ENCODE assay signal across 8 cellular contexts in the genomic region with DNA sequence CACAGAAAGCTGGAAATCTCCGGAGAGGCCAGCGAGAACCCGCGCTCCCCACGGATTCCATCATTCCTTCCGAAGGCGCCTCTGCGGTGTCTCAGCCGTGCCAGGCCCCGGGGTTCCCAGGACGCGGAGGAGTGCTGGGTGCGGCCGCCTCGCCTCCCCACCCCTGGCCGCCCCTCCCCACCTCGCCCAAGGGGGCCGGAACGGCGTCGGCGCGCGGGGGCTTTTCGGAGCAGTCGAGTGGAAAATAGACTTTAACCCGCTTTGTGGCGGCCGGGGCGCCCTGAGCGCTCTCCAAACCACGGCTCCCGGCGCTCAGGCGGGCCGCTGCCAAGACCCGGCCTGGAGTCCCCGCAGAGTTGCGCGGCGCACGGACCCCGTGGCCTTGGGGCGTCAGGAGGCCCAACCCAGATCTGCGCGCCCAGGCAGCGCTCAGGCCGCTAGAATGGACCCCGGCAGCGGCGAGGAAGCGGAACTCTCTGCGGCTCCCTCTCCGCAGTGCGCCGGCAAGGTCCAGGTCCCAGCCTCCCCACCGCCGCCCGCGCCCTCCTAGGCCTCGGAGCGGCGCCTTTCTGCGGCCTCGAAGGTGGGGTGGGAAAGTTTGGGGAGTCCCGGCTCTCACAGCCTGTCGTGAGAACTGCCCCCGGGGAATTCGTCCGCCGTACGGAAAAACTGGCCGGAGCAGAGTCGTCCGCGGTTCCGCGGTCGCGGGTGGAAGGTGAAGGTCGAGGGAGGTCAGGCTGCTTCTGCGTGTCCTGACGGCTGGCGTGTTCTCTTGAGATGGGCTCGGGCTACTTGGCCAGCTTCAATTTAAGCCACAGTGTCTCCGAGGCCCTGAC. TPM values are rescaled to one million over a fixed set of nuclear protein-coding genes. Genes with fewer than 3 reads are reported as not detected.
DNase-seq lines count a peak whose midpoint lies in the region; ATAC-seq and TF ChIP-seq lines count a peak whose summit lies in the region.

No MANE protein-coding gene starts in this region.

- H3K4me1 ChIP-seq in neuron (ENCODE audit: insufficient read depth, low read length), result peaks cover 25% of the 10 kb centered on the region

- TF ChIP-seq EP300 in Ishikawa (IDR thresholded peaks at IDR 0.05; ENCODE audit: borderline replicate concordance), result 0 out of 2 replicates have a peak, but pooled peaks have one; percentile 21

- DNase-seq in GM13976 (ENCODE audit: low spot score) (peak; percentile 86), fibroblast of villous mesenchyme (ENCODE audit: low read depth) (peak; percentile 16), HCEC 1CT (no peak), NOMO-1 treated with dmso at 0.1 percent for 144 hours (lab: John Stamatoyannopoulos, UW; ENCODE audit: unreplicated experiment) (no peak)
- peak; percentile 30 for DNase-seq in activated CD4-positive, alpha-beta T cell treated with anti-CD3 and anti-CD28 coated beads, Interleukin-2, amount 50 U/mL, for 1 hour

- H3K36me3 ChIP-seq in neuron (ENCODE audit: insufficient read depth, low read length), result no peaks in the 10 kb centered on the region

- in situ Hi-C loops in GM13976 (cut with MboI; ENCODE audit: low sequenced_read_pairs, unreplicated experiment), result no loop called here

- ATAC-seq in GM21717 (IDR thresholded peaks at IDR 0.05; ENCODE audit: unreplicated experiment), result peak; percentile 66

- peak overlapping the region; percentile 49 for H2AFZ ChIP-seq in neuron (ENCODE audit: low read depth, low read length)

- H3K27me3 ChIP-seq in neuron (ENCODE audit: insufficient read depth, low read length), result peaks cover 94% of the 10 kb centered on the region

- H3K4me3 ChIP-seq in fibroblast of villous mesenchyme (ENCODE audit: low read depth, low read length) (no peak overlapping the region), neuron (ENCODE audit: low read length) (no peak overlapping the region)

- TF ChIP-seq CTCF in GM13976 (IDR thresholded peaks at IDR 0.05; ENCODE audit: borderline replicate concordance, control extremely low read depth, extremely low read depth, insufficient read depth, missing control alignments) (no peak), fibroblast of villous mesenchyme (IDR thresholded peaks at IDR 0.05; ENCODE audit: insufficient read depth, low read depth, low read length) (no peak)

- no peak for TF ChIP-seq RAD21 in Ishikawa (IDR thresholded peaks at IDR 0.05; ENCODE audit: low read depth)

- H3K9me3 ChIP-seq in neuron (ENCODE audit: low read length), result no peaks in the 10 kb centered on the region

TF ChIP-seq in Ishikawa, 13 proteins besides CTCF, POLR2A, EP300 and RAD21:
- TF ChIP-seq, protein P1, sequence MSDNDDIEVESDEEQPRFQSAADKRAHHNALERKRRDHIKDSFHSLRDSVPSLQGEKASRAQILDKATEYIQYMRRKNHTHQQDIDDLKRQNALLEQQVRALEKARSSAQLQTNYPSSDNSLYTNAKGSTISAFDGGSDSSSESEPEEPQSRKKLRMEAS (IDR thresholded peaks at IDR 0.05), result no peak; the same call in 1 of the 2 replicates
- TF ChIP-seq, protein P2, sequence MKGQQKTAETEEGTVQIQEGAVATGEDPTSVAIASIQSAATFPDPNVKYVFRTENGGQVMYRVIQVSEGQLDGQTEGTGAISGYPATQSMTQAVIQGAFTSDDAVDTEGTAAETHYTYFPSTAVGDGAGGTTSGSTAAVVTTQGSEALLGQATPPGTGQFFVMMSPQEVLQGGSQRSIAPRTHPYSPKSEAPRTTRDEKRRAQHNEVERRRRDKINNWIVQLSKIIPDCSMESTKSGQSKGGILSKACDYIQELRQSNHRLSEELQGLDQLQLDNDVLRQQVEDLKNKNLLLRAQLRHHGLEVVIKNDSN (IDR thresholded peaks at IDR 0.05), result peak; percentile 15; the same call in 1 of the 2 replicates
- TF ChIP-seq FOXM1 (IDR thresholded peaks at IDR 0.05; ENCODE audit: borderline replicate concordance, low read depth) (no peak), TAF1 (IDR thresholded peaks at IDR 0.05; ENCODE audit: low read depth) (no peak), CEBPB (IDR thresholded peaks at IDR 0.05) (no peak), NFIC (IDR thresholded peaks at IDR 0.05) (0 out of 2 replicates have a peak, but pooled peaks have one; percentile 31), TCF12 (IDR thresholded peaks at IDR 0.05; ENCODE audit: low read depth) (peak; percentile 76; the same call in 1 of the 2 replicates), YY1 (IDR thresholded peaks at IDR 0.05; ENCODE audit: low read depth) (peak; percentile 72), CREB1 (IDR thresholded peaks at IDR 0.05; ENCODE audit: low read depth) (no peak), ZBTB7A (IDR thresholded peaks at IDR 0.05; ENCODE audit: low read depth) (peak; percentile 66; the same call in 1 of the 2 replicates), TEAD4 (IDR thresholded peaks at IDR 0.05) (peak; percentile 15; the same call in 1 of the 2 replicates), EGR1 (IDR thresholded peaks at IDR 0.05) (0 out of 2 replicates have a peak, but pooled peaks have one; percentile 7)
- TF ChIP-seq, protein P3, sequence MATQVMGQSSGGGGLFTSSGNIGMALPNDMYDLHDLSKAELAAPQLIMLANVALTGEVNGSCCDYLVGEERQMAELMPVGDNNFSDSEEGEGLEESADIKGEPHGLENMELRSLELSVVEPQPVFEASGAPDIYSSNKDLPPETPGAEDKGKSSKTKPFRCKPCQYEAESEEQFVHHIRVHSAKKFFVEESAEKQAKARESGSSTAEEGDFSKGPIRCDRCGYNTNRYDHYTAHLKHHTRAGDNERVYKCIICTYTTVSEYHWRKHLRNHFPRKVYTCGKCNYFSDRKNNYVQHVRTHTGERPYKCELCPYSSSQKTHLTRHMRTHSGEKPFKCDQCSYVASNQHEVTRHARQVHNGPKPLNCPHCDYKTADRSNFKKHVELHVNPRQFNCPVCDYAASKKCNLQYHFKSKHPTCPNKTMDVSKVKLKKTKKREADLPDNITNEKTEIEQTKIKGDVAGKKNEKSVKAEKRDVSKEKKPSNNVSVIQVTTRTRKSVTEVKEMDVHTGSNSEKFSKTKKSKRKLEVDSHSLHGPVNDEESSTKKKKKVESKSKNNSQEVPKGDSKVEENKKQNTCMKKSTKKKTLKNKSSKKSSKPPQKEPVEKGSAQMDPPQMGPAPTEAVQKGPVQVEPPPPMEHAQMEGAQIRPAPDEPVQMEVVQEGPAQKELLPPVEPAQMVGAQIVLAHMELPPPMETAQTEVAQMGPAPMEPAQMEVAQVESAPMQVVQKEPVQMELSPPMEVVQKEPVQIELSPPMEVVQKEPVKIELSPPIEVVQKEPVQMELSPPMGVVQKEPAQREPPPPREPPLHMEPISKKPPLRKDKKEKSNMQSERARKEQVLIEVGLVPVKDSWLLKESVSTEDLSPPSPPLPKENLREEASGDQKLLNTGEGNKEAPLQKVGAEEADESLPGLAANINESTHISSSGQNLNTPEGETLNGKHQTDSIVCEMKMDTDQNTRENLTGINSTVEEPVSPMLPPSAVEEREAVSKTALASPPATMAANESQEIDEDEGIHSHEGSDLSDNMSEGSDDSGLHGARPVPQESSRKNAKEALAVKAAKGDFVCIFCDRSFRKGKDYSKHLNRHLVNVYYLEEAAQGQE (IDR thresholded peaks at IDR 0.05; ENCODE audit: low read depth), result no peak

RNA-seq across cellular contexts. Expression of gene EMX1, which starts 1.2 kb away (rescaled TPM):
- not detected in 2 replicates for total RNA-seq in fibroblast of villous mesenchyme

RNA-seq across cellular contexts. Expression of gene SPR, which starts 28.9 kb away (rescaled TPM):
- total RNA-seq in fibroblast of villous mesenchyme, result 17.7 and 22.0 TPM in 2 replicates

Comparison
In these comparisons a context has a peak if more than half of its experiments do, and no peak if none do; other contexts are left out.
1. DNase-seq: peak in GM13976 (single experiment), activated CD4-positive, alpha-beta T cell treated with anti-CD3 and anti-CD28 coated beads, Interleukin-2, amount 50 U/mL, for 1 hour (single experiment) and fibroblast of villous mesenchyme (single experiment); none in HCEC 1CT (single experiment) and NOMO-1 treated with dmso at 0.1 percent for 144 hours (single experiment).